ENCODE assay signal across 36 cellular contexts in the genomic region with DNA sequence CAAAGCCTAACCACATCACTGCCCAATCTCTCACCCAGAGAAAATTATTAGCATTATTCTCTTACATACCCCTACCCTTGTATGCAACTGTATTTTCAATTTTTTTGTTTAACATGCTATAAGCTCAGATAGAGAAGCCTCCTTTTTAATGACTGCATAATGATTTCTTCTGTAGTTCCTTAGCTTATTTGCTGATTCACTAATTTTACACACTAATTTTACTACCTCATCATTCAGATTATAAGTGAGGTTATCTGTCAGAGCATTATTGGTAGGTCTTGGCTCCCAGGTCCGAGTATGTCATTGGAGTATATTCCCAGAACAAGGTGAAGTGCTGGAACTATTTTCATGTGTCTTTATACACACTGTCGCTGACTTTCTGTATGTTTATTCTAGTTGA.
"Had no signal": no experiment of that assay in that cellular context is flagged by ENCODE, and none has a peak within 500 bp of the region (broad histone marks: within the 10 kb centered on the region; RNA-seq: fewer than 3 reads in every experiment).

No MANE protein-coding gene starts in this region.

- H3K27me3 Mint-ChIP-seq: activated B cell treated with CpG ODN at 0.5 μM for 24 hours; activated CD4-positive, alpha-beta memory T cell treated with anti-CD3 and anti-CD28 coated beads for 36 hours; activated CD4-positive, alpha-beta T cell treated with anti-CD3 and anti-CD28 coated beads, Interleukin-2, amount 10 ng/mL, durations not matched to agents 24 days and 14 days; activated CD8-positive, alpha-beta T cell treated with anti-CD3 and anti-CD28 coated beads for 36 hours; activated naive CD4-positive, alpha-beta T cell treated with anti-CD3 and anti-CD28 coated beads, Interleukin-2, amount 10 ng/mL, durations not matched to agents 7 days and 5 days; activated naive CD4-positive, alpha-beta T cell treated with anti-CD3 and anti-CD28 coated beads, Interleukin-2, amount 50 U/mL, for 24 hours; activated naive CD8-positive, alpha-beta T cell; activated naive CD8-positive, alpha-beta T cell treated with anti-CD3 and anti-CD28 coated beads, Interleukin-2, amount 10 ng/mL, durations not matched to agents 7 days and 5 days; activated naive CD8-positive, alpha-beta T cell treated with anti-CD3 and anti-CD28 coated beads, Interleukin-2, amount 50 U/mL, for 24 hours; activated T-helper 17 cell treated with anti-CD3 and anti-CD28 coated beads, Interleukin-2, amount 50 U/mL, for 72 hours had no signal

- H3K4me3 Mint-ChIP-seq: activated B cell treated with CpG ODN at 0.5 μM for 24 hours; activated CD4-positive, alpha-beta memory T cell treated with anti-CD3 and anti-CD28 coated beads for 36 hours; activated CD4-positive, alpha-beta T cell treated with anti-CD3 and anti-CD28 coated beads, Interleukin-2, amount 10 ng/mL, durations not matched to agents 24 days and 14 days; activated CD8-positive, alpha-beta T cell treated with anti-CD3 and anti-CD28 coated beads for 36 hours; activated naive CD4-positive, alpha-beta T cell treated with anti-CD3 and anti-CD28 coated beads, Interleukin-2, amount 10 ng/mL, durations not matched to agents 7 days and 5 days; activated naive CD4-positive, alpha-beta T cell treated with anti-CD3 and anti-CD28 coated beads, Interleukin-2, amount 50 U/mL, for 24 hours; activated naive CD8-positive, alpha-beta T cell; activated naive CD8-positive, alpha-beta T cell treated with anti-CD3 and anti-CD28 coated beads, Interleukin-2, amount 10 ng/mL, durations not matched to agents 7 days and 5 days; activated naive CD8-positive, alpha-beta T cell treated with anti-CD3 and anti-CD28 coated beads, Interleukin-2, amount 50 U/mL, for 24 hours; activated T-cell treated with anti-CD3 and anti-CD28 coated beads, Interleukin-2, amount 50 U/mL, for 4 hours; activated T-cell treated with anti-CD3 and anti-CD28 coated beads, Interleukin-2, amount 50 U/mL, for 72 hours; activated T-helper 1 cell treated with anti-CD3 and anti-CD28 coated beads, Interleukin-12 subunit alpha, Interleukin-12 subunit beta, Interleukin-2, Interleukin-4 antibody, amounts not matched to agents 30 ng/mL and 10 ng/mL and 1 ng/mL, durations not matched to agents 14 hours and 24 hours and 36 hours; activated T-helper 17 cell treated with anti-CD3 and anti-CD28 coated beads, Interleukin-2, amount 50 U/mL, for 72 hours; T-helper 1 cell treated with Interleukin-12 subunit alpha and Interleukin-12 subunit beta and Interleukin-4 antibody, amounts not matched to agents 30 μg/mL and 1 μg/mL, for 36 hours; T-helper 2 cell treated with Interferon-gamma antibody and Interleukin-4, amounts not matched to agents 5 μg/mL and 100 μg/mL, for 36 hours had no signal

- H3K9me3 Mint-ChIP-seq: activated B cell treated with CpG ODN at 0.5 μM for 24 hours; activated CD4-positive, alpha-beta T cell treated with anti-CD3 and anti-CD28 coated beads, Interleukin-2, amount 10 ng/mL, durations not matched to agents 24 days and 14 days; activated naive CD4-positive, alpha-beta T cell treated with anti-CD3 and anti-CD28 coated beads, Interleukin-2, amount 10 ng/mL, durations not matched to agents 7 days and 5 days; activated T-helper 1 cell treated with anti-CD3 and anti-CD28 coated beads, Interleukin-12 subunit alpha, Interleukin-12 subunit beta, Interleukin-2, Interleukin-4 antibody, amounts not matched to agents 30 ng/mL and 10 ng/mL and 1 ng/mL, durations not matched to agents 14 hours and 24 hours and 36 hours; T-helper 1 cell treated with Interleukin-12 subunit alpha and Interleukin-12 subunit beta and Interleukin-4 antibody, amounts not matched to agents 30 μg/mL and 1 μg/mL, for 36 hours; T-helper 2 cell treated with Interferon-gamma antibody and Interleukin-4, amounts not matched to agents 5 μg/mL and 100 μg/mL, for 36 hours had no signal

- ATAC-seq: activated CD8-positive, alpha-beta T cell treated with anti-CD3 and anti-CD28 coated beads for 36 hours; activated naive CD8-positive, alpha-beta T cell treated with anti-CD3 and anti-CD28 coated beads, Interleukin-2, amount 50 U/mL, for 24 hours; activated T-cell treated with anti-CD3 and anti-CD28 coated beads, Interleukin-2, amount 50 U/mL, for 4 hours; activated T-cell treated with anti-CD3 and anti-CD28 coated beads, Interleukin-2, amount 50 U/mL, for 72 hours; activated T-helper 17 cell treated with anti-CD3 and anti-CD28 coated beads, Interleukin-2, amount 50 U/mL, for 72 hours; body of pancreas had no signal

- H3K36me3 ChIP-seq: brain microvascular endothelial cell, breast epithelium had no signal

- H3K27me3 ChIP-seq: ascending aorta, body of pancreas, brain microvascular endothelial cell, breast epithelium had no signal

- H3K4me3 ChIP-seq: ascending aorta, body of pancreas, breast epithelium had no signal

- H3K4me1 Mint-ChIP-seq: activated naive CD4-positive, alpha-beta T cell treated with anti-CD3 and anti-CD28 coated beads, Interleukin-2, amount 10 ng/mL, durations not matched to agents 7 days and 5 days; activated naive CD8-positive, alpha-beta T cell treated with anti-CD3 and anti-CD28 coated beads, Interleukin-2, amount 10 ng/mL, durations not matched to agents 7 days and 5 days had no signal

- H3K27ac Mint-ChIP-seq: activated CD4-positive, alpha-beta memory T cell treated with anti-CD3 and anti-CD28 coated beads for 36 hours; activated CD4-positive, alpha-beta T cell treated with anti-CD3 and anti-CD28 coated beads, Interleukin-2, amount 10 ng/mL, durations not matched to agents 24 days and 14 days; activated CD8-positive, alpha-beta T cell treated with anti-CD3 and anti-CD28 coated beads for 36 hours; activated naive CD4-positive, alpha-beta T cell treated with anti-CD3 and anti-CD28 coated beads, Interleukin-2, amount 50 U/mL, for 24 hours; activated naive CD8-positive, alpha-beta T cell; activated naive CD8-positive, alpha-beta T cell treated with anti-CD3 and anti-CD28 coated beads, Interleukin-2, amount 10 ng/mL, durations not matched to agents 7 days and 5 days; activated naive CD8-positive, alpha-beta T cell treated with anti-CD3 and anti-CD28 coated beads, Interleukin-2, amount 50 U/mL, for 24 hours; activated T-cell treated with anti-CD3 and anti-CD28 coated beads, Interleukin-2, amount 50 U/mL, for 72 hours; activated T-helper 1 cell treated with anti-CD3 and anti-CD28 coated beads, Interleukin-12 subunit alpha, Interleukin-12 subunit beta, Interleukin-2, Interleukin-4 antibody, amounts not matched to agents 30 ng/mL and 10 ng/mL and 1 ng/mL, durations not matched to agents 14 hours and 24 hours and 36 hours; activated T-helper 17 cell treated with anti-CD3 and anti-CD28 coated beads, Interleukin-2, amount 50 U/mL, for 72 hours; T-helper 1 cell treated with Interleukin-12 subunit alpha and Interleukin-12 subunit beta and Interleukin-4 antibody, amounts not matched to agents 30 μg/mL and 1 μg/mL, for 36 hours; T-helper 2 cell treated with Interferon-gamma antibody and Interleukin-4, amounts not matched to agents 5 μg/mL and 100 μg/mL, for 36 hours had no signal

- DNase-seq: activated B cell treated with CpG ODN at 0.5 μM for 24 hours; activated CD4-positive, alpha-beta memory T cell treated with anti-CD3 and anti-CD28 coated beads for 36 hours; activated CD4-positive, alpha-beta T cell treated with anti-CD3 and anti-CD28 coated beads for 4 hours; activated CD4-positive, alpha-beta T cell treated with anti-CD3 and anti-CD28 coated beads, Interleukin-2, amount 10 ng/mL, durations not matched to agents 24 days and 14 days; activated CD4-positive, alpha-beta T cell treated with anti-CD3 and anti-CD28 coated beads, Interleukin-2, amount 50 U/mL, for 1 hour; activated CD4-positive, alpha-beta T cell treated with anti-CD3 and anti-CD28 coated beads, Interleukin-2, amount 50 U/mL, for 4 hours; activated CD4-positive, CD25-positive, alpha-beta regulatory T cell treated with anti-CD3 and anti-CD28 coated beads, Interleukin-2, amount 50 U/mL, for 72 hours; activated CD8-positive, alpha-beta memory T cell treated with anti-CD3 and anti-CD28 coated beads, Interleukin-2, amount 50 U/mL, for 4 hours; activated CD8-positive, alpha-beta T cell treated with anti-CD3 and anti-CD28 coated beads for 36 hours; activated gamma-delta T cell; activated naive CD4-positive, alpha-beta T cell treated with anti-CD3 and anti-CD28 coated beads, Interleukin-2, amount 10 ng/mL, durations not matched to agents 7 days and 5 days; activated naive CD4-positive, alpha-beta T cell treated with Interleukin-2 at 50 U/mL for 16 hours; activated naive CD8-positive, alpha-beta T cell treated with anti-CD3 and anti-CD28 coated beads, Interleukin-2, amount 10 ng/mL, durations not matched to agents 7 days and 5 days; activated naive CD8-positive, alpha-beta T cell treated with anti-CD3 and anti-CD28 coated beads, Interleukin-2, amount 50 U/mL, for 24 hours; activated T-cell treated with anti-CD3 and anti-CD28 coated beads for 4 hours; activated T-cell treated with anti-CD3 and anti-CD28 coated beads, Interleukin-2, amount 50 U/mL, for 1 hour; activated T-cell treated with anti-CD3 and anti-CD28 coated beads, Interleukin-2, amount 50 U/mL, for 4 hours; activated T-cell treated with anti-CD3 and anti-CD28 coated beads, Interleukin-2, amount 50 U/mL, for 72 hours; amygdala; anterior cingulate cortex; body of pancreas; brain microvascular endothelial cell; central memory CD4-positive, alpha-beta T cell; T-helper 1 cell; T-helper 2 cell; T-helper 9 cell had no signal

- H3K4me1 ChIP-seq: ascending aorta, body of pancreas, breast epithelium had no signal

- H3K27ac ChIP-seq: ascending aorta, body of pancreas, brain microvascular endothelial cell, breast epithelium, VCaP had no signal

- FAIRE-seq: TTC549 had no signal

- H3K9me3 ChIP-seq: ascending aorta, body of pancreas had no signal
